8 cellular contexts compared by ENCODE assay signal in the genomic region with DNA sequence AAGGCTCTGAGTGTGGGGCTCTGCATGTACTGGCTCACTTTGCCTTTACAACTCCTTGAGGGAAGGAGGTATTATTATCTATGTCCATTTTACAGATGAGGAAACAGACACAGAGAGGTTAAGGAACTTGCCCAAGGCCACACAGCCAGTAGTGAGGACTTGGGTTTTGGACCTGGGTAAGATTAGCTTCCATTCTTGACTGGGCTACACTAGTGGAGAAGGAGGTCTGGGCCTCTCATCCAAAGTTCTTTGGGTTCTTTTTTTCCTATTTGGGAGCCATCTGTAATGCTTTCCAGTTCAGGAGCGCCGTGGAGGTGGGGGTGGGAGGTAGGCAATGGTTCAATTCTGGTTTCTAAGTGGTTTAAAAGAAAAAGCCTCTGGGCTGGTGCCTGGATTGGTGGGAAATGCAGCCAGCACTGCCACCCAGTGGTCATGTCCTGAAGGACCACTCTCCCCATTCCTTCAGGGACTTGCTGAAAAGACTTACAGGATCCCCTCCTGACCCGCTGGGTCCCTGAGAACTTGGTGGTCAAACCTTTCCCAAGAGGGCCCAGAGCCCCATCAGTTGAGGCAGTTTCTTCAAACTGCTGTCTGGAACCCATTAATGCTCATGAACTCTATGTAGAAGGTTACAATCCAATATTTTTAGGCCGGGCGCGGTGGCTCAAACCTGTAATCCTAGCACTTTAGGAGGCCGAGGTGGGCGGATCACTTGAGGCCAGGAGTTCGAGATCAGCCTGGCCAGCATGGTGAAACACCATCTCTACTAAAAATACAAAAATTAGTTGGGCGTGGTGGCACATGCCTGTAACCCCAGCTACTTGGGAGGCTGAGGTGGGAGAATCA. TPM values are rescaled to one million over a fixed set of nuclear protein-coding genes. Genes with fewer than 3 reads are reported as not detected.
A peak's percentile ranks its signal among the peaks of the same experiment; 100 is the strongest.
DNase-seq lines count a peak whose midpoint lies in the region; ATAC-seq, FAIRE-seq and TF ChIP-seq lines count a peak whose summit lies in the region.

No MANE protein-coding gene starts in this region.

- H3K36me3 Mint-ChIP-seq in immature natural killer cell = no peaks in the 10 kb centered on the region

- no peaks in the 10 kb centered on the region for H3K9me3 Mint-ChIP-seq in immature natural killer cell

- no peak overlapping the region for H3K4me3 ChIP-seq in body of pancreas

- no peaks in the 10 kb centered on the region for H3K4me1 ChIP-seq in body of pancreas

- peak; percentile 88 for ATAC-seq in body of pancreas
- no peak for ATAC-seq in GM18520 (IDR thresholded peaks at IDR 0.05; ENCODE audit: unreplicated experiment)

- H3K36me3 ChIP-seq in body of pancreas (replicated peaks in 1 of 2; ENCODE audit: insufficient read depth in 1 of 2, low read depth in 2 of 2) = no peaks in the 10 kb centered on the region

- peaks cover 0 to 5% (median 2%) of the 10 kb centered on the region in 3 donors for H3K27me3 Mint-ChIP-seq in immature natural killer cell (ENCODE audit: low read depth in 3 of 3)

- H3K4me3 Mint-ChIP-seq in immature natural killer cell = no peak overlapping the region

- intact Hi-C loops in body of pancreas (cut with DNase I) = loop anchor here (5.0 kb wide), 1 partner anchor 171 kb away; no protein-coding TSS in a partner anchor

- in situ Hi-C loops in G401 (cut with HindIII; ENCODE audit: low sequenced_read_pairs) = no loop called here

- H3K27ac ChIP-seq in body of pancreas = no peak overlapping the region

- WGBS in body of pancreas, 2 donors = 42 to 53% methylated on average over 9 to 10 of the region's 10 CpGs

- H3K9me3 ChIP-seq in body of pancreas = no peaks in the 10 kb centered on the region

- peak; percentile 81 for DNase-seq in G401 (ENCODE audit: low spot score)
- peak; percentile 81 for DNase-seq in H54 (ENCODE audit: insufficient read length, low spot score)
- DNase-seq in MV-4-11 (lab: John Stamatoyannopoulos, UW) = peak; percentile 45
- DNase-seq in T1000 (lab: John Stamatoyannopoulos, UW) = peak; percentile 48
- DNase-seq in body of pancreas = peak; percentile 70 to 78 (median 74)
- peak; percentile 46 to 59 (median 48) for DNase-seq in immature natural killer cell
- peak; percentile 36 to 65 (median 42) for DNase-seq in stimulated activated CD4-positive, alpha-beta T cell treated with anti-CD3 and anti-CD28 coated beads, Interleukin-12 subunit alpha, Interleukin-12 subunit beta, amount 100 ng/mL, for 48 hours (ENCODE audit: low read depth in 2 of 3, low spot score in 1 of 3)

- TF ChIP-seq CTCF in body of pancreas (IDR thresholded peaks at IDR 0.05) = peak; percentile 73 to 89 (median 81)

- no peaks in the 10 kb centered on the region for H3K4me1 Mint-ChIP-seq in immature natural killer cell

- TF ChIP-seq POLR2A in H54 (IDR thresholded peaks at IDR 0.05; ENCODE audit: low read depth, low read length) = no peak
- TF ChIP-seq POLR2A in body of pancreas (IDR thresholded peaks at IDR 0.05) = no peak

- no peak for FAIRE-seq in H54 (lab: Jason Lieb, UNC)

- H3K27me3 ChIP-seq in body of pancreas = no peaks in the 10 kb centered on the region

- H3K27ac Mint-ChIP-seq in immature natural killer cell = no peak overlapping the region

RNA-seq across cellular contexts. Expression of gene NOTO, which starts 38.6 kb away (rescaled TPM):
- total RNA-seq in G401 (2014; rRNA removed; shearing (Covaris generic)) = not detected in 2 replicates
- total RNA-seq in body of pancreas = not detected
- polyA plus RNA-seq in immature natural killer cell = not detected

RNA-seq across cellular contexts. Expression of gene SMYD5, which starts 50.3 kb away (rescaled TPM):
- total RNA-seq in G401 (2014; rRNA removed; shearing (Covaris generic)) = 40.0 and 40.5 TPM in 2 replicates
- total RNA-seq in body of pancreas = 10 to 100 TPM; 10.1 to 19.4 TPM
- polyA plus RNA-seq in immature natural killer cell = 10 to 100 TPM in 2 of 3 donors, 1 to 10 TPM in 1; 7.0 to 19.1 (median 10.2) TPM

RNA-seq across cellular contexts. Expression of gene RAB11FIP5, which starts 51.0 kb away (rescaled TPM):
- total RNA-seq in G401 (2014; rRNA removed; shearing (Covaris generic)) = 18.1 and 19.0 TPM in 2 replicates
- total RNA-seq in body of pancreas = 10 to 100 TPM; 19.2 to 39.6 TPM
- polyA plus RNA-seq in immature natural killer cell = 1 to 10 TPM; 3.7 to 6.6 (median 5.0) TPM
